8 cellular contexts compared by ENCODE assay signal in genomic region chr9:113580041-113580953, GRCh38.
DNase-seq lines count a peak whose midpoint lies in the region; TF ChIP-seq lines count a peak whose summit lies in the region.

No MANE protein-coding gene starts in this region.

- H3K36me3 ChIP-seq in PC-9 (ENCODE audit: low read depth), result peaks cover 11% of the 10 kb centered on the region; the same call in 1 of the 2 replicates

- peak overlapping the region; percentile 87 for H3K4me2 ChIP-seq in PC-9

- H3K9me2 ChIP-seq in PC-9 (ENCODE audit: insufficient read depth), result no peaks in the 10 kb centered on the region

- peak overlapping the region; percentile 96 for H3K27ac Mint-ChIP-seq in activated naive CD8-positive, alpha-beta T cell
- H3K27ac Mint-ChIP-seq in immature natural killer cell, result peak overlapping the region; percentile 76 to 99 (median 96)

- no peaks in the 10 kb centered on the region for H3K27me3 Mint-ChIP-seq in activated naive CD8-positive, alpha-beta T cell
- peaks cover 8 to 26% (median 17%) of the 10 kb centered on the region in 3 donors for H3K27me3 Mint-ChIP-seq in immature natural killer cell (ENCODE audit: low read depth in 3 of 3)

- no peaks in the 10 kb centered on the region for H3K9me3 ChIP-seq in PC-9 (ENCODE audit: insufficient read depth, low read depth)

- peaks cover 66% of the 10 kb centered on the region for H3K4me1 ChIP-seq in PC-9 (replicated peaks; ENCODE audit: insufficient read depth)

- peaks cover 42% of the 10 kb centered on the region for H3F3A ChIP-seq in PC-9 (ENCODE audit: insufficient read depth, low read depth)

- no peak overlapping the region for H2AFZ ChIP-seq in PC-9

- in situ Hi-C loops in G401 (cut with HindIII; ENCODE audit: low sequenced_read_pairs), result no loop called here

- H3K9me3 Mint-ChIP-seq in activated naive CD8-positive, alpha-beta T cell (ENCODE audit: low read depth), result no peaks in the 10 kb centered on the region
- H3K9me3 Mint-ChIP-seq in immature natural killer cell, result no peaks in the 10 kb centered on the region

- H3K4me1 Mint-ChIP-seq in activated naive CD8-positive, alpha-beta T cell (ENCODE audit: low read depth), result peaks cover 81% of the 10 kb centered on the region
- H3K4me1 Mint-ChIP-seq in immature natural killer cell, result peaks cover 94 to 95% of the 10 kb centered on the region in 2 donors

- peaks cover 11% of the 10 kb centered on the region for H3K79me2 ChIP-seq in PC-9 (ENCODE audit: low read depth)

- POLR2A ChIA-PET in PC-9 (lab: Charles Lee; ENCODE audit: unreplicated experiment), result interaction anchor here (0.6 to 1.0 kb wide), 3 partner anchors 32 to 1774 kb away, joined by 3 to 5 read pairs (median 3); no protein-coding TSS in a partner anchor

- CTCF ChIA-PET in PC-9 (lab: Charles Lee), result no interaction called here

- H3K27ac ChIP-seq in PC-9, result peak overlapping the region; percentile 93

- peak overlapping the region; percentile 85 for H3K4me3 Mint-ChIP-seq in activated naive CD8-positive, alpha-beta T cell
- H3K4me3 Mint-ChIP-seq in immature natural killer cell, result peak overlapping the region; percentile 76 to 91 (median 85)

- no peaks in the 10 kb centered on the region for H3K36me3 Mint-ChIP-seq in activated naive CD8-positive, alpha-beta T cell
- peaks cover 0 to 19% (median 8%) of the 10 kb centered on the region in 3 donors for H3K36me3 Mint-ChIP-seq in immature natural killer cell

- DNase-seq in ELR (ENCODE audit: low read depth) (peak; percentile 37), PC-9 (peak; percentile 91 to 93), immature natural killer cell (peak; percentile 22 to 34 (median 32)), G401 (ENCODE audit: low spot score) (no peak), HuH-7 (ENCODE audit: low spot score) (no peak), islet precursor cell (no peak)
- DNase-seq in stimulated activated CD4-positive, alpha-beta T cell treated with anti-CD3 and anti-CD28 coated beads, Interleukin-1b, Interleukin-23, amount 100 ng/mL, for 4 hours (ENCODE audit: low read depth in 2 of 2), result peak; percentile 50 to 58

- TSS peak; percentile 76 for BruUV-seq in PC-9 (replicated peaks; lab: Mats Ljungman, UMichigan)

- H4K20me1 ChIP-seq in PC-9 (ENCODE audit: insufficient read depth), result no peaks in the 10 kb centered on the region

- no peak for TF ChIP-seq CTCF in PC-9 (conservative IDR thresholded peaks at IDR 0.05)

- H3K4me3 ChIP-seq in PC-9, result peak overlapping the region; percentile 45

- no peaks in the 10 kb centered on the region for H3K27me3 ChIP-seq in PC-9 (ENCODE audit: insufficient read depth, low read depth)

- intact Hi-C loops in PC-9 (cut with micrococcal nuclease; ENCODE audit: unreplicated experiment), result loop anchor here (1.0 to 5.0 kb wide), 6 partner anchors 32 to 358 kb away; partner anchors contain the start of genes ALAD, CDC26, FKBP15 and PRPF4

Comparison
In these comparisons a context has a peak if more than half of its experiments do, and no peak if none do; other contexts are left out.
1. DNase-seq: peak in ELR (single experiment), PC-9 (2 of 2), immature natural killer cell (3 of 3) and stimulated activated CD4-positive, alpha-beta T cell treated with anti-CD3 and anti-CD28 coated beads, Interleukin-1b, Interleukin-23, amount 100 ng/mL, for 4 hours (2 of 2); none in G401 (single experiment), HuH-7 (single experiment) and islet precursor cell (single experiment).